ENCODE assay signal across 8 cellular contexts in genomic region chr2:214808961-214809750, GRCh38. TPM values are rescaled to one million over a fixed set of nuclear protein-coding genes. Genes with fewer than 3 reads are reported as not detected.
DNase-seq lines count a peak whose midpoint lies in the region; ATAC-seq and TF ChIP-seq lines count a peak whose summit lies in the region.

BARD1 (minus strand) TSS chr2:214809683; CDS start chr2:214809569, 114 bp downstream.

- H3K9me3 Mint-ChIP-seq in stimulated activated naive B cell treated with anti-CD40 and anti-IgM and Interleukin-4, amounts not matched to agents 10 μg/mL and 1 μg/mL and 100 μg/mL, for 72 hours, result no peaks in the 10 kb centered on the region

- no peak for TF ChIP-seq CTCF in epithelial cell of proximal tubule (conservative IDR thresholded peaks at IDR 0.05; ENCODE audit: low read depth, low read length)

- H3K4me3 ChIP-seq in epithelial cell of proximal tubule (ENCODE audit: low read depth, low read length), result peak within 1 kb of the TSS; percentile 92

- peaks cover 13 to 21% of the 10 kb centered on the region in 2 donors for H3K4me1 Mint-ChIP-seq in stimulated activated naive B cell treated with anti-CD40 and anti-IgM and Interleukin-4, amounts not matched to agents 10 μg/mL and 1 μg/mL and 100 μg/mL, for 72 hours

- peak within 1 kb of the TSS; percentile 95 for H3K27ac Mint-ChIP-seq in stimulated activated naive B cell treated with anti-CD40 and anti-IgM and Interleukin-4, amounts not matched to agents 10 μg/mL and 1 μg/mL and 100 μg/mL, for 72 hours

- no peaks in the 10 kb centered on the region for H3K27me3 Mint-ChIP-seq in stimulated activated naive B cell treated with anti-CD40 and anti-IgM and Interleukin-4, amounts not matched to agents 10 μg/mL and 1 μg/mL and 100 μg/mL, for 72 hours

- peaks cover 2 to 6% of the 10 kb centered on the region in 2 donors for H3K36me3 Mint-ChIP-seq in stimulated activated naive B cell treated with anti-CD40 and anti-IgM and Interleukin-4, amounts not matched to agents 10 μg/mL and 1 μg/mL and 100 μg/mL, for 72 hours

- peak within 1 kb of the TSS; percentile 79 to 93 for H3K4me3 Mint-ChIP-seq in stimulated activated naive B cell treated with anti-CD40 and anti-IgM and Interleukin-4, amounts not matched to agents 10 μg/mL and 1 μg/mL and 100 μg/mL, for 72 hours

- peak; percentile 36 for ATAC-seq in GM18907 (IDR thresholded peaks at IDR 0.05; ENCODE audit: unreplicated experiment)
- ATAC-seq in HG03135 (IDR thresholded peaks at IDR 0.05; ENCODE audit: unreplicated experiment), result peak; percentile 28
- ATAC-seq in stimulated activated naive B cell treated with anti-CD40 and anti-IgM and Interleukin-4, amounts not matched to agents 10 μg/mL and 1 μg/mL and 100 μg/mL, for 72 hours (replicated peaks), result peak; percentile 38 to 41

- peak; percentile 76 for DNase-seq in AG20443 (ENCODE audit: low spot score)
- DNase-seq in NCI-H69 (lab: John Stamatoyannopoulos, UW), result peak; percentile 60
- peak; percentile 2 for DNase-seq in activated CD8-positive, alpha-beta memory T cell treated with anti-CD3 and anti-CD28 coated beads, Interleukin-2, amount 50 U/mL, for 24 hours (ENCODE audit: extremely low read depth)
- no peak for DNase-seq in epithelial cell of proximal tubule (ENCODE audit: low read depth)
- peak; percentile 70 for DNase-seq in myocyte (ENCODE audit: low read depth)
- DNase-seq in stimulated activated naive B cell treated with anti-CD40 and anti-IgM and Interleukin-4, amounts not matched to agents 10 μg/mL and 1 μg/mL and 100 μg/mL, for 72 hours, result peak; percentile 61

RNA-seq across cellular contexts. Expression of gene BARD1, which starts in this region (rescaled TPM):
- total RNA-seq in epithelial cell of proximal tubule, result 18.8 and 29.3 TPM in 2 replicates
- 7.0 and 10.3 TPM in 2 replicates for total RNA-seq in myocyte
- polyA plus RNA-seq in myocyte (2012), result 1.4 TPM
